In the genomic region with DNA sequence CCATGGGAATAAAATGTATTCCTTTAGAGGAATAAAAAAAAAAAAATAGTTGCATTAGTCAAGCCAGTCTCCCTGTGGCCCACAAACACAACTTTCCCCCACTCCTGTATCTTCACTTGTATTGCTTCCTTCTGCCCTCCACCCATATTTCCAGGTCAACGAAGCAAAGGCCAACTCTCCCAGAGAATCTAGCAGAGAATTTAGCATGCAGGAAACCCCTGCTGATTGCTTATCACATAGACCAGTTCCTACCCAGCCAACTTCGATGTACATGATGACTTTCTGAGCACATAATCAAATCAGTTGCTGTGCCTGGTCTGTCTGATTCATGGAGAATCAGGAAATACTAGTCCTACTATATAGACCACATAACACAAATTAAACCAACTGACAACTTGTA, we compare ENCODE assay signal across 2 cellular contexts.
TF ChIP-seq lines count a peak whose summit lies in the region.

No MANE protein-coding gene starts in this region.

TF ChIP-seq in SK-N-SH treated with all-trans-retinoic acid at 6 μM for 48 hours, 23 proteins besides CTCF, POLR2A, EP300 and RAD21 (continued from another document):
- TF ChIP-seq, protein P1, sequence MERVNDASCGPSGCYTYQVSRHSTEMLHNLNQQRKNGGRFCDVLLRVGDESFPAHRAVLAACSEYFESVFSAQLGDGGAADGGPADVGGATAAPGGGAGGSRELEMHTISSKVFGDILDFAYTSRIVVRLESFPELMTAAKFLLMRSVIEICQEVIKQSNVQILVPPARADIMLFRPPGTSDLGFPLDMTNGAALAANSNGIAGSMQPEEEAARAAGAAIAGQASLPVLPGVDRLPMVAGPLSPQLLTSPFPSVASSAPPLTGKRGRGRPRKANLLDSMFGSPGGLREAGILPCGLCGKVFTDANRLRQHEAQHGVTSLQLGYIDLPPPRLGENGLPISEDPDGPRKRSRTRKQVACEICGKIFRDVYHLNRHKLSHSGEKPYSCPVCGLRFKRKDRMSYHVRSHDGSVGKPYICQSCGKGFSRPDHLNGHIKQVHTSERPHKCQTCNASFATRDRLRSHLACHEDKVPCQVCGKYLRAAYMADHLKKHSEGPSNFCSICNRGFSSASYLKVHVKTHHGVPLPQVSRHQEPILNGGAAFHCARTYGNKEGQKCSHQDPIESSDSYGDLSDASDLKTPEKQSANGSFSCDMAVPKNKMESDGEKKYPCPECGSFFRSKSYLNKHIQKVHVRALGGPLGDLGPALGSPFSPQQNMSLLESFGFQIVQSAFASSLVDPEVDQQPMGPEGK (CRISPR knock-in tag; IDR thresholded peaks at IDR 0.05; ENCODE audit: borderline replicate concordance) = no peak
- TF ChIP-seq ZC3H10 (CRISPR knock-in tag; IDR thresholded peaks at IDR 0.05) (no peak), TOX (CRISPR knock-in tag; IDR thresholded peaks at IDR 0.05; ENCODE audit: borderline replicate concordance) (no peak)
- TF ChIP-seq, protein P2, sequence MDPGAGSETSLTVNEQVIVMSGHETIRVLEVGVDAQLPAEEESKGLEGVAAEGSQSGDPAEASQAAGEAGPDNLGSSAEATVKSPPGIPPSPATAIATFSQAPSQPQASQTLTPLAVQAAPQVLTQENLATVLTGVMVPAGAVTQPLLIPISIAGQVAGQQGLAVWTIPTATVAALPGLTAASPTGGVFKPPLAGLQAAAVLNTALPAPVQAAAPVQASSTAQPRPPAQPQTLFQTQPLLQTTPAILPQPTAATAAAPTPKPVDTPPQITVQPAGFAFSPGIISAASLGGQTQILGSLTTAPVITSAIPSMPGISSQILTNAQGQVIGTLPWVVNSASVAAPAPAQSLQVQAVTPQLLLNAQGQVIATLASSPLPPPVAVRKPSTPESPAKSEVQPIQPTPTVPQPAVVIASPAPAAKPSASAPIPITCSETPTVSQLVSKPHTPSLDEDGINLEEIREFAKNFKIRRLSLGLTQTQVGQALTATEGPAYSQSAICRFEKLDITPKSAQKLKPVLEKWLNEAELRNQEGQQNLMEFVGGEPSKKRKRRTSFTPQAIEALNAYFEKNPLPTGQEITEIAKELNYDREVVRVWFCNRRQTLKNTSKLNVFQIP (CRISPR knock-in tag; IDR thresholded peaks at IDR 0.05; ENCODE audit: borderline replicate concordance, low read depth) = no peak
- TF ChIP-seq, protein P3, sequence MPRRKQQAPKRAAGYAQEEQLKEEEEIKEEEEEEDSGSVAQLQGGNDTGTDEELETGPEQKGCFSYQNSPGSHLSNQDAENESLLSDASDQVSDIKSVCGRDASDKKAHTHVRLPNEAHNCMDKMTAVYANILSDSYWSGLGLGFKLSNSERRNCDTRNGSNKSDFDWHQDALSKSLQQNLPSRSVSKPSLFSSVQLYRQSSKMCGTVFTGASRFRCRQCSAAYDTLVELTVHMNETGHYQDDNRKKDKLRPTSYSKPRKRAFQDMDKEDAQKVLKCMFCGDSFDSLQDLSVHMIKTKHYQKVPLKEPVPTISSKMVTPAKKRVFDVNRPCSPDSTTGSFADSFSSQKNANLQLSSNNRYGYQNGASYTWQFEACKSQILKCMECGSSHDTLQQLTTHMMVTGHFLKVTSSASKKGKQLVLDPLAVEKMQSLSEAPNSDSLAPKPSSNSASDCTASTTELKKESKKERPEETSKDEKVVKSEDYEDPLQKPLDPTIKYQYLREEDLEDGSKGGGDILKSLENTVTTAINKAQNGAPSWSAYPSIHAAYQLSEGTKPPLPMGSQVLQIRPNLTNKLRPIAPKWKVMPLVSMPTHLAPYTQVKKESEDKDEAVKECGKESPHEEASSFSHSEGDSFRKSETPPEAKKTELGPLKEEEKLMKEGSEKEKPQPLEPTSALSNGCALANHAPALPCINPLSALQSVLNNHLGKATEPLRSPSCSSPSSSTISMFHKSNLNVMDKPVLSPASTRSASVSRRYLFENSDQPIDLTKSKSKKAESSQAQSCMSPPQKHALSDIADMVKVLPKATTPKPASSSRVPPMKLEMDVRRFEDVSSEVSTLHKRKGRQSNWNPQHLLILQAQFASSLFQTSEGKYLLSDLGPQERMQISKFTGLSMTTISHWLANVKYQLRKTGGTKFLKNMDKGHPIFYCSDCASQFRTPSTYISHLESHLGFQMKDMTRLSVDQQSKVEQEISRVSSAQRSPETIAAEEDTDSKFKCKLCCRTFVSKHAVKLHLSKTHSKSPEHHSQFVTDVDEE (CRISPR knock-in tag; IDR thresholded peaks at IDR 0.05) = 0 out of 2 replicates have a peak, but pooled peaks have one; percentile 34

TF ChIP-seq in neural cell, 6 proteins besides CTCF, POLR2A, EP300 and RAD21 (continued from another document):
- TF ChIP-seq POLR2AphosphoS5 (IDR thresholded peaks at IDR 0.05) (no peak), SMC3 (conservative IDR thresholded peaks at IDR 0.05; ENCODE audit: poor library complexity) (no peak), MXI1 (conservative IDR thresholded peaks at IDR 0.05; ENCODE audit: poor library complexity, severe bottlenecking) (no peak), TAF1 (IDR thresholded peaks at IDR 0.05; ENCODE audit: low read depth) (no peak), EZH2 (IDR thresholded peaks at IDR 0.05; ENCODE audit: borderline replicate concordance, insufficient read depth, low read length, poor library complexity, severe bottlenecking) (no peak)
